In genomic region chr3:104628185-104628789, GRCh38 we compare ENCODE assay signal across 8 cellular contexts.
DNase-seq lines count a peak whose midpoint lies in the region; ATAC-seq and TF ChIP-seq lines count a peak whose summit lies in the region.

No MANE protein-coding gene starts in this region.

- H3K27ac ChIP-seq in RWPE2 (ENCODE audit: poor library complexity, severe bottlenecking) (peak overlapping the region; percentile 82), spleen (no peak overlapping the region)

- intact Hi-C loops in spleen (cut with DNase I; ENCODE audit: low total_unique reads) (no loop called here), lower leg skin (cut with DNase I; ENCODE audit: low total_unique reads) (no loop called here)

- no peaks in the 10 kb centered on the region for H3K36me3 ChIP-seq in RWPE2 (ENCODE audit: low read depth)
- H3K36me3 ChIP-seq in spleen, result no peaks in the 10 kb centered on the region

- WGBS in spleen, 5 donors, result 50 to 56% (median 54%) methylated on average over 6 of the region's 6 CpGs
- 65 to 68% methylated on average over 6 of the region's 6 CpGs for WGBS in lower leg skin, 2 donors

- ATAC-seq in GM18868 (IDR thresholded peaks at IDR 0.05; ENCODE audit: unreplicated experiment) (peak; percentile 90), RWPE2 (ENCODE audit: low read depth) (peak; percentile 66)

- no peak overlapping the region for H3K4me3 ChIP-seq in RWPE2 (ENCODE audit: severe bottlenecking)
- no peak overlapping the region for H3K4me3 ChIP-seq in fibroblast of pulmonary artery (replicated peaks; ENCODE audit: low read depth, low read length)
- no peak overlapping the region for H3K4me3 ChIP-seq in spleen
- H3K4me3 ChIP-seq in lower leg skin (ENCODE audit: low read depth, poor library complexity, severe bottlenecking), result no peak overlapping the region

- TF ChIP-seq POLR2A in spleen (IDR thresholded peaks at IDR 0.05) (no peak), lower leg skin (IDR thresholded peaks at IDR 0.05) (no peak)

- no peaks in the 10 kb centered on the region for H3K9me3 ChIP-seq in RWPE2 (ENCODE audit: severe bottlenecking)
- peaks cover 0 to 17% (median 3%) of the 10 kb centered on the region in 8 donors for H3K9me3 ChIP-seq in spleen

- peak; percentile 48 for DNase-seq in AG20443 (ENCODE audit: low spot score)
- DNase-seq in HPDE6-E6E7 (ENCODE audit: extremely low spot score), result peak; percentile 47
- DNase-seq in RWPE2 (ENCODE audit: low spot score), result no peak
- DNase-seq in fibroblast of pulmonary artery (ENCODE audit: low read depth), result peak; percentile 79
- no peak for DNase-seq in spleen
- no peak for DNase-seq in GDM1 (lab: John Stamatoyannopoulos, UW)
- no peak for DNase-seq in lower leg skin (ENCODE audit: low spot score in 2 of 2)

- H3K27me3 ChIP-seq in RWPE2 (ENCODE audit: insufficient read depth, poor library complexity, severe bottlenecking) (no peaks in the 10 kb centered on the region), spleen (replicated peaks in 1 of 7) (no peaks in the 10 kb centered on the region)

- TF ChIP-seq CTCF in RWPE2 (IDR thresholded peaks at IDR 0.05; ENCODE audit: poor library complexity, severe bottlenecking) (peak; percentile 87), fibroblast of pulmonary artery (IDR thresholded peaks at IDR 0.05; ENCODE audit: low read length, missing control alignments) (peak; percentile 81), spleen (IDR thresholded peaks at IDR 0.05 in 8 of 11, conservative IDR thresholded peaks at IDR 0.05 in 3 of 11) (peak in 7 of 11 experiments; percentile 9 to 51 (median 41)), lower leg skin (IDR thresholded peaks at IDR 0.05) (no peak)

- H3K4me1 ChIP-seq in RWPE2 (ENCODE audit: insufficient read depth, poor library complexity, severe bottlenecking), result peaks cover 16% of the 10 kb centered on the region
- H3K4me1 ChIP-seq in spleen, result no peaks in the 10 kb centered on the region

Comparison
In these comparisons a context has a peak if more than half of its experiments do, and no peak if none do; other contexts are left out.
1. DNase-seq: peak in AG20443 (single experiment), HPDE6-E6E7 (single experiment) and fibroblast of pulmonary artery (single experiment); none in RWPE2 (single experiment), spleen (single experiment), GDM1 (single experiment) and lower leg skin (0 of 2).
2. CTCF ChIP-seq: peak in RWPE2 (single experiment), fibroblast of pulmonary artery (single experiment) and spleen (7 of 11); none in lower leg skin (0 of 3).